ENCODE assay signal across 17 cellular contexts in genomic region chr9:134220311-134220710, GRCh38. TPM values are rescaled to one million over a fixed set of nuclear protein-coding genes. Genes with fewer than 3 reads are reported as not detected.
A peak's percentile ranks its signal among the peaks of the same experiment; 100 is the strongest.
DNase-seq lines count a peak whose midpoint lies in the region; ATAC-seq, FAIRE-seq and TF ChIP-seq lines count a peak whose summit lies in the region.
"Had no signal": no experiment of that assay in that cellular context is flagged by ENCODE, and none has a peak within 500 bp of the region (broad histone marks: within the 10 kb centered on the region; RNA-seq: fewer than 3 reads in every experiment).

No MANE protein-coding gene starts in this region.

- H3K27ac Mint-ChIP-seq in GM23338: peak overlapping the region; percentile 15; the same call in 1 of the 2 replicates

- TF ChIP-seq RAD21 in liver (IDR thresholded peaks at IDR 0.05): peak; percentile 67 to 68

- 33% methylated on average over 13 of the region's 13 CpGs for WGBS in liver
- WGBS in spleen, 5 donors: 89 to 93% (median 90%) methylated on average over 13 of the region's 13 CpGs

- H3K36me3 Mint-ChIP-seq in GM23338 (ENCODE audit: low read depth): no peaks in the 10 kb centered on the region

- H3K79me2 ChIP-seq in GM23338 (replicated peaks; ENCODE audit: insufficient read depth): no peaks in the 10 kb centered on the region

- H4K20me1 ChIP-seq in GM23338 (replicated peaks; ENCODE audit: insufficient read depth): no peaks in the 10 kb centered on the region

- no peaks in the 10 kb centered on the region for H3K36me3 ChIP-seq in GM23338 (ENCODE audit: insufficient read depth)
- H3K36me3 ChIP-seq in bronchial epithelial cell (ENCODE audit: control insufficient read depth, insufficient read depth, low read length): no peaks in the 10 kb centered on the region
- no peaks in the 10 kb centered on the region for H3K36me3 ChIP-seq in liver (ENCODE audit: control insufficient read depth in 4 of 4, insufficient read depth in 3 of 4, low read depth in 1 of 4, low read length in 3 of 4)
- H3K36me3 ChIP-seq in spleen: no peaks in the 10 kb centered on the region

- H3K27me3 Mint-ChIP-seq in GM23338 (ENCODE audit: insufficient read depth, low read depth, poor library complexity): peaks cover 7% of the 10 kb centered on the region

- peaks cover 22% of the 10 kb centered on the region for H3K4me1 Mint-ChIP-seq in GM23338

- no peak for TF ChIP-seq CTCF in GM23338 (conservative IDR thresholded peaks at IDR 0.05; ENCODE audit: low read depth in 2 of 2)
- no peak for TF ChIP-seq CTCF in bronchial epithelial cell (IDR thresholded peaks at IDR 0.05; ENCODE audit: insufficient read depth, low read length, severe bottlenecking)
- no peak for TF ChIP-seq CTCF in liver (IDR thresholded peaks at IDR 0.05; ENCODE audit: low read depth, low read length, missing input control)
- no peak for TF ChIP-seq CTCF in spleen (IDR thresholded peaks at IDR 0.05 in 8 of 11, conservative IDR thresholded peaks at IDR 0.05 in 3 of 11)

- no peak overlapping the region for H2AFZ ChIP-seq in GM23338

- intact Hi-C loops in spleen (cut with DNase I; ENCODE audit: low total_unique reads): no loop called here

- H3K4me3 Mint-ChIP-seq in GM23338: no peak overlapping the region

- H3K4me1 ChIP-seq in GM23338 (ENCODE audit: insufficient read depth) (no peaks in the 10 kb centered on the region), liver (ENCODE audit: control insufficient read depth in 4 of 4, insufficient read depth in 4 of 4, low read length in 3 of 4) (peaks cover 21 to 72% (median 57%) of the 10 kb centered on the region in 4 donors), spleen (peaks cover 0 to 36% (median 16%) of the 10 kb centered on the region in 6 donors)

- H3K9ac ChIP-seq in liver (ENCODE audit: low read depth in 1 of 2, low read length in 2 of 2): peak overlapping the region; percentile 86 to 98

- H3F3A ChIP-seq in GM23338 (replicated peaks; ENCODE audit: low read depth): no peaks in the 10 kb centered on the region

- H3K27me3 ChIP-seq in GM23338 (ENCODE audit: insufficient read depth): no peaks in the 10 kb centered on the region
- no peaks in the 10 kb centered on the region for H3K27me3 ChIP-seq in bronchial epithelial cell (ENCODE audit: control insufficient read depth, insufficient read depth, low read length)
- no peaks in the 10 kb centered on the region for H3K27me3 ChIP-seq in liver (ENCODE audit: control insufficient read depth in 4 of 4, insufficient read depth in 4 of 4, low read length in 3 of 4)
- no peaks in the 10 kb centered on the region for H3K27me3 ChIP-seq in spleen (replicated peaks in 1 of 7)

- H3K27ac ChIP-seq in GM23338 (ENCODE audit: low read depth): no peak overlapping the region
- H3K27ac ChIP-seq in liver (ENCODE audit: low read depth in 1 of 2, low read length in 2 of 2): peak overlapping the region; percentile 95 to 99
- no peak overlapping the region for H3K27ac ChIP-seq in spleen
- H3K27ac ChIP-seq: C4-2B had no signal

- no peak overlapping the region for H3K4me3 ChIP-seq in GM23338
- H3K4me3 ChIP-seq in bronchial epithelial cell (ENCODE audit: low read depth, low read length): no peak overlapping the region
- peak overlapping the region; percentile 44 to 54 (median 48) for H3K4me3 ChIP-seq in liver (ENCODE audit: low read depth in 1 of 3, low read length in 3 of 3)
- no peak overlapping the region for H3K4me3 ChIP-seq in spleen

- no peaks in the 10 kb centered on the region for H3K9me2 ChIP-seq in GM23338 (ENCODE audit: insufficient read depth)

- ATAC-seq in GM23338 (no peak), GM18517 (IDR thresholded peaks at IDR 0.05; ENCODE audit: unreplicated experiment) (no peak)

- no peak for TF ChIP-seq POLR2A in spleen (IDR thresholded peaks at IDR 0.05)

- DNase-seq in GM23338 (ENCODE audit: low spot score): no peak
- peak; percentile 17 for DNase-seq in bronchial epithelial cell (ENCODE audit: low read depth)
- DNase-seq in spleen: peak; percentile 17
- no peak for DNase-seq in activated CD8-positive, alpha-beta memory T cell treated with anti-CD3 and anti-CD28 coated beads for 24 hours
- DNase-seq in DMS79 (lab: John Stamatoyannopoulos, UW): no peak
- DNase-seq: KBM-7, NCI-H1436, NCI-H2029 treated with DMSO at 0.1 percent for 48 hours, NCI-H510A treated with DMSO at 0.1 percent for 48 hours, NCI-H82 had no signal

- no peak overlapping the region for H3K4me2 ChIP-seq in GM23338

- no peak for FAIRE-seq in bronchial epithelial cell (lab: Jason Lieb, UNC)
- FAIRE-seq: A204.1, GM19239, H54 had no signal

- H3K9me3 ChIP-seq in liver (ENCODE audit: control insufficient read depth in 4 of 4, low read length in 3 of 4) (no peaks in the 10 kb centered on the region), spleen (no peaks in the 10 kb centered on the region)

- no peaks in the 10 kb centered on the region; the same call in 2 of the 3 replicates for H3K9me3 Mint-ChIP-seq in GM23338

TF ChIP-seq in liver, 16 proteins besides CTCF, POLR2A, EP300 and RAD21:
- TF ChIP-seq GABPA (IDR thresholded peaks at IDR 0.05 in 1 of 2, conservative IDR thresholded peaks at IDR 0.05 in 1 of 2) (peak in 1 of 2 donors; percentile 65), NR2F2 (IDR thresholded peaks at IDR 0.05) (peak; percentile 52), REST (IDR thresholded peaks at IDR 0.05) (peak; percentile 94), TAF1 (conservative IDR thresholded peaks at IDR 0.05) (peak; percentile 15), HNF4A (conservative IDR thresholded peaks at IDR 0.05) (peak; percentile 69 to 85), MAX (IDR thresholded peaks at IDR 0.05) (peak; percentile 94), EGR1 (IDR thresholded peaks at IDR 0.05; ENCODE audit: low read depth in 2 of 2) (peak; percentile 33 to 91), FOXA2 (IDR thresholded peaks at IDR 0.05) (peak; percentile 80), ATF3 (IDR thresholded peaks at IDR 0.05) (peak; percentile 71), RXRA (IDR thresholded peaks at IDR 0.05) (peak; percentile 87 to 96), ZBTB33 (IDR thresholded peaks at IDR 0.05) (peak; percentile 86), SP1 (IDR thresholded peaks at IDR 0.05) (peak; percentile 98), HNF4G (IDR thresholded peaks at IDR 0.05) (no peak), YY1 (IDR thresholded peaks at IDR 0.05) (no peak), JUND (IDR thresholded peaks at IDR 0.05) (peak; percentile 77 to 87), FOXA1 (IDR thresholded peaks at IDR 0.05) (peak; percentile 92)
TF ChIP-seq in liver: peak in this region for 14.

RNA-seq across cellular contexts. Expression of gene RNU6ATAC, which starts 55.9 kb away (rescaled TPM):
- total RNA-seq in GM23338 (2014; rRNA removed; shearing (Covaris generic)): not detected in 2 replicates
- polyA plus RNA-seq in GM23338 (2016; fragmentation: Nextera tagmentation; extraction: Ambion mirVana) (not detected in 2 replicates), liver (not detected), spleen (not detected)
- total RNA-seq in bronchial epithelial cell (not detected in 2 replicates), liver (not detected), spleen (100 to 1,000 TPM in 4 of 7 donors, not detected in 3; 223 to 404 (median 271) TPM)
- total RNA-seq: SK-MEL-5 had no signal

Comparison
In these comparisons a context has a peak if more than half of its experiments do, and no peak if none do; other contexts are left out.
1. DNase-seq: peak in bronchial epithelial cell (single experiment) and spleen (single experiment); none in GM23338 (single experiment), activated CD8-positive, alpha-beta memory T cell treated with anti-CD3 and anti-CD28 coated beads for 24 hours (single experiment) and DMS79 (single experiment).
2. H3K27ac ChIP-seq: peak in liver (2 of 2); none in GM23338 (single experiment) and spleen (0 of 8).
3. H3K4me3 ChIP-seq: peak in liver (3 of 3); none in GM23338 (single experiment), bronchial epithelial cell (single experiment) and spleen (0 of 8).